ENCODE assay signal across 27 cellular contexts in the genomic region with DNA sequence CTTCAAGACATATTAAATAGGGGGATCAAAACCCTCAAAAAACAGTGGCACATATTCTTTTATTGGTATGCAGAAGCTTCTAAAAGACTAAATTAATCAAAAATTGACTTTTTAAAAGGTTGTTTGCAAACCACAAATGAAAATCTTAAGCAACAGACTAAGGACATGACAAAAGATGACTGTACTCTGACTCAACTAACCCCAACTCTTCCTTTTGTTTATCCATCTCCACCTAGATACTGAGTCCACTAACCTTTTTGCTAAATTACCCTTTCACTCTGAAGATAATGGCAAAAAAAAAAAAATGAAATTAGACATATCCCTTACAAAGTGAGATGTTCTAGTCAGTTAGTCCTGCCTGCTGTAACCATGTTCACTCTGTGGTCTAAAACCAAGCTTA.
"Had no signal": no experiment of that assay in that cellular context is flagged by ENCODE, and none has a peak within 500 bp of the region (broad histone marks: within the 10 kb centered on the region; RNA-seq: fewer than 3 reads in every experiment).

No MANE protein-coding gene starts in this region.

- H3K27me3 Mint-ChIP-seq: activated CD4-positive, alpha-beta memory T cell treated with anti-CD3 and anti-CD28 coated beads for 36 hours; activated CD4-positive, alpha-beta T cell treated with anti-CD3 and anti-CD28 coated beads, Interleukin-2, amount 10 ng/mL, durations not matched to agents 7 days and 5 days; activated naive CD8-positive, alpha-beta T cell; activated T-helper 17 cell treated with anti-CD3 and anti-CD28 coated beads, Interleukin-2, amount 50 U/mL, for 72 hours had no signal

- H3K36me3 ChIP-seq: Peyer's patch had no signal

- H3K9ac ChIP-seq: KMS-11 had no signal

- H3K36me3 Mint-ChIP-seq: activated CD4-positive, alpha-beta memory T cell treated with anti-CD3 and anti-CD28 coated beads for 36 hours; activated naive CD8-positive, alpha-beta T cell; brain; T-cell had no signal

- H3K4me3 Mint-ChIP-seq: activated CD4-positive, alpha-beta memory T cell treated with anti-CD3 and anti-CD28 coated beads for 36 hours; activated CD4-positive, alpha-beta T cell treated with anti-CD3 and anti-CD28 coated beads, Interleukin-2, amount 10 ng/mL, durations not matched to agents 7 days and 5 days; activated naive CD4-positive, alpha-beta T cell treated with anti-CD3 and anti-CD28 coated beads for 36 hours; activated naive CD8-positive, alpha-beta T cell; activated T-helper 17 cell treated with anti-CD3 and anti-CD28 coated beads, Interleukin-2, amount 50 U/mL, for 72 hours; brain; T-cell had no signal

- H3K9me3 Mint-ChIP-seq: activated CD4-positive, alpha-beta memory T cell treated with anti-CD3 and anti-CD28 coated beads for 36 hours; activated CD4-positive, alpha-beta T cell treated with anti-CD3 and anti-CD28 coated beads, Interleukin-2, amount 10 ng/mL, durations not matched to agents 7 days and 5 days; activated naive CD4-positive, alpha-beta T cell treated with anti-CD3 and anti-CD28 coated beads for 36 hours; activated T-helper 17 cell treated with anti-CD3 and anti-CD28 coated beads, Interleukin-2, amount 50 U/mL, for 72 hours; T-cell had no signal

- H3K4me1 ChIP-seq: Peyer's patch had no signal

- H3K27me3 ChIP-seq: Peyer's patch had no signal

- H3K4me3 ChIP-seq: Peyer's patch, SK-N-MC had no signal

- H3K4me2 ChIP-seq: KMS-11 had no signal

- H3K4me1 Mint-ChIP-seq: activated CD4-positive, alpha-beta T cell treated with anti-CD3 and anti-CD28 coated beads, Interleukin-2, amount 10 ng/mL, durations not matched to agents 7 days and 5 days; activated T-helper 17 cell treated with anti-CD3 and anti-CD28 coated beads, Interleukin-2, amount 50 U/mL, for 72 hours; brain; T-cell had no signal

- H3K27ac ChIP-seq: KMS-11, Peyer's patch, SK-N-MC, VCaP had no signal

- H3K9me3 ChIP-seq: Peyer's patch had no signal

- H3K27ac Mint-ChIP-seq: activated CD4-positive, alpha-beta memory T cell treated with anti-CD3 and anti-CD28 coated beads for 36 hours; activated CD4-positive, alpha-beta T cell treated with anti-CD3 and anti-CD28 coated beads, Interleukin-2, amount 10 ng/mL, durations not matched to agents 7 days and 5 days; activated naive CD4-positive, alpha-beta T cell treated with anti-CD3 and anti-CD28 coated beads for 36 hours; activated naive CD8-positive, alpha-beta T cell; activated T-helper 17 cell treated with anti-CD3 and anti-CD28 coated beads, Interleukin-2, amount 50 U/mL, for 72 hours; brain; T-cell had no signal

- DNase-seq: activated CD4-positive, alpha-beta memory T cell treated with anti-CD3 and anti-CD28 coated beads for 36 hours; activated CD4-positive, alpha-beta T cell treated with anti-CD3 and anti-CD28 coated beads, Interleukin-2, amount 10 ng/mL, durations not matched to agents 7 days and 5 days; activated CD4-positive, CD25-positive, alpha-beta regulatory T cell; activated gamma-delta T cell; activated naive CD4-positive, alpha-beta T cell treated with anti-CD3 and anti-CD28 coated beads for 36 hours; activated T-cell treated with anti-CD3 and anti-CD28 coated beads for 4 hours; activated T-cell treated with anti-CD3 and anti-CD28 coated beads, Interleukin-2, amount 50 U/mL, for 48 hours; amygdala; cerebellar nuclear complex; NCI-H1048; NCI-H146; NCI-H187 treated with DMSO at 0.1 percent for 48 hours; NCI-H2081 treated with DMSO at 0.1 percent for 48 hours; NCI-H526; NCI-H774; OCI-M1; Peyer's patch; T-cell; T-helper 2 cell; T1000 had no signal

- ATAC-seq: activated T-helper 17 cell treated with anti-CD3 and anti-CD28 coated beads, Interleukin-2, amount 50 U/mL, for 72 hours; Right ventricle myocardium inferior; T-cell had no signal
